In the genomic region with DNA sequence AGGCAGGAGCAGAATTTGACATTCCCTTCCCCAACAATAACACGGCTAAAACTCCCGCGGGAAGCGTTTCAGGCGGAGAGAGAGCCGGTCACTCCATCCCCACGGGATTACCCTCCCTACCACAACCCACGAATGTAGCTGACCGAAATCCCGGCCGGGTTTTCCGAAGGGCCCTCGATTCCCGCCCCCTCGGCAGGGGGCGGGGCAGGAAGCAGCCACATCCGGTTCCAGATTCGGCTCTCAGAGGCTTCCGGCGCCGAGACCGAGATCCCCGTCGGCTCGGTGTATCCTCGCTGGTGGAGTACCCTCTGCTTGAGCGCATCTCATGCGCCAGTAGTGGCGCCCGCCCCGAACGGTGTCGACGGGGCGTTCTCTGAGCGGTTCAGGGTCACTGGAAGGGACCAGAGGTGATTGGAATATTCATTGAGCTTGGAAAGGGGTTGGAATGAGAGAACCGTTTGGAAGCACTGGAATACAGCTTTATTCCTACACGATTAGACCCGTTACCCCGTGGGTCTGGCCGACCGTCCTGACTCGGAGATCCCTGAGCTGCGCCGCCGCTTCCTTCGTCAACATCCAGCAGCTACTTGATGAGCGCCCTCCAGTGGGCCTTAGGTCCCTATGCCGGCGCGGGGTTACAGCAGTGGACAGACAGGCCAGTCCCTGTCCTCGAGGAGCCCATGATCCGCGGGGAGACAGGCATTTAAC, we compare ENCODE assay signal across 1 cellular context.
TF ChIP-seq lines count a peak whose summit lies in the region.

No MANE protein-coding gene starts in this region.

TF ChIP-seq in K562, 482 proteins besides CTCF, POLR2A, EP300 and RAD21 (continued from another document):
- TF ChIP-seq, protein P1, sequence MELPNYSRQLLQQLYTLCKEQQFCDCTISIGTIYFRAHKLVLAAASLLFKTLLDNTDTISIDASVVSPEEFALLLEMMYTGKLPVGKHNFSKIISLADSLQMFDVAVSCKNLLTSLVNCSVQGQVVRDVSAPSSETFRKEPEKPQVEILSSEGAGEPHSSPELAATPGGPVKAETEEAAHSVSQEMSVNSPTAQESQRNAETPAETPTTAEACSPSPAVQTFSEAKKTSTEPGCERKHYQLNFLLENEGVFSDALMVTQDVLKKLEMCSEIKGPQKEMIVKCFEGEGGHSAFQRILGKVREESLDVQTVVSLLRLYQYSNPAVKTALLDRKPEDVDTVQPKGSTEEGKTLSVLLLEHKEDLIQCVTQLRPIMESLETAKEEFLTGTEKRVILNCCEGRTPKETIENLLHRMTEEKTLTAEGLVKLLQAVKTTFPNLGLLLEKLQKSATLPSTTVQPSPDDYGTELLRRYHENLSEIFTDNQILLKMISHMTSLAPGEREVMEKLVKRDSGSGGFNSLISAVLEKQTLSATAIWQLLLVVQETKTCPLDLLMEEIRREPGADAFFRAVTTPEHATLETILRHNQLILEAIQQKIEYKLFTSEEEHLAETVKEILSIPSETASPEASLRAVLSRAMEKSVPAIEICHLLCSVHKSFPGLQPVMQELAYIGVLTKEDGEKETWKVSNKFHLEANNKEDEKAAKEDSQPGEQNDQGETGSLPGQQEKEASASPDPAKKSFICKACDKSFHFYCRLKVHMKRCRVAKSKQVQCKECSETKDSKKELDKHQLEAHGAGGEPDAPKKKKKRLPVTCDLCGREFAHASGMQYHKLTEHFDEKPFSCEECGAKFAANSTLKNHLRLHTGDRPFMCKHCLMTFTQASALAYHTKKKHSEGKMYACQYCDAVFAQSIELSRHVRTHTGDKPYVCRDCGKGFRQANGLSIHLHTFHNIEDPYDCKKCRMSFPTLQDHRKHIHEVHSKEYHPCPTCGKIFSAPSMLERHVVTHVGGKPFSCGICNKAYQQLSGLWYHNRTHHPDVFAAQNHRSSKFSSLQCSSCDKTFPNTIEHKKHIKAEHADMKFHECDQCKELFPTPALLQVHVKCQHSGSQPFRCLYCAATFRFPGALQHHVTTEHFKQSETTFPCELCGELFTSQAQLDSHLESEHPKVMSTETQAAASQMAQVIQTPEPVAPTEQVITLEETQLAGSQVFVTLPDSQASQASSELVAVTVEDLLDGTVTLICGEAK (IDR thresholded peaks at IDR 0.05), result peak; percentile 90
- TF ChIP-seq, protein P1 (CRISPR knock-in tag; IDR thresholded peaks at IDR 0.05), result no peak
- peak; percentile 85 for TF ChIP-seq CBX1 (IDR thresholded peaks at IDR 0.05; ENCODE audit: low read depth)
- TF ChIP-seq DACH1 (IDR thresholded peaks at IDR 0.05; ENCODE audit: partially characterized antibody), result peak; percentile 16
- no peak for TF ChIP-seq BRF1 (IDR thresholded peaks at IDR 0.05; ENCODE audit: borderline replicate concordance, extremely low read depth, insufficient read length)
- TF ChIP-seq, protein P2, sequence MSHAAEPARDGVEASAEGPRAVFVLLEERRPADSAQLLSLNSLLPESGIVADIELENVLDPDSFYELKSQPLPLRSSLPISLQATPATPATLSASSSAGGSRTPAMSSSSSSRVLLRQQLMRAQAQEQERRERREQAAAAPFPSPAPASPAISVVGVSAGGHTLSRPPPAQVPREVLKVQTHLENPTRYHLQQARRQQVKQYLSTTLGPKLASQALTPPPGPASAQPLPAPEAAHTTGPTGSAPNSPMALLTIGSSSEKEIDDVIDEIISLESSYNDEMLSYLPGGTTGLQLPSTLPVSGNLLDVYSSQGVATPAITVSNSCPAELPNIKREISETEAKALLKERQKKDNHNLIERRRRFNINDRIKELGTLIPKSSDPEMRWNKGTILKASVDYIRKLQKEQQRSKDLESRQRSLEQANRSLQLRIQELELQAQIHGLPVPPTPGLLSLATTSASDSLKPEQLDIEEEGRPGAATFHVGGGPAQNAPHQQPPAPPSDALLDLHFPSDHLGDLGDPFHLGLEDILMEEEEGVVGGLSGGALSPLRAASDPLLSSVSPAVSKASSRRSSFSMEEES (CRISPR knock-in tag; IDR thresholded peaks at IDR 0.05), result no peak
- TF ChIP-seq ASH1L (IDR thresholded peaks at IDR 0.05; ENCODE audit: borderline replicate concordance, low read depth, partially characterized antibody), result no peak
- TF ChIP-seq TAF1 (IDR thresholded peaks at IDR 0.05; ENCODE audit: control insufficient read depth, extremely low read depth, insufficient read depth, low read length, severe bottlenecking), result peak; percentile 93
- TF ChIP-seq, protein P3, sequence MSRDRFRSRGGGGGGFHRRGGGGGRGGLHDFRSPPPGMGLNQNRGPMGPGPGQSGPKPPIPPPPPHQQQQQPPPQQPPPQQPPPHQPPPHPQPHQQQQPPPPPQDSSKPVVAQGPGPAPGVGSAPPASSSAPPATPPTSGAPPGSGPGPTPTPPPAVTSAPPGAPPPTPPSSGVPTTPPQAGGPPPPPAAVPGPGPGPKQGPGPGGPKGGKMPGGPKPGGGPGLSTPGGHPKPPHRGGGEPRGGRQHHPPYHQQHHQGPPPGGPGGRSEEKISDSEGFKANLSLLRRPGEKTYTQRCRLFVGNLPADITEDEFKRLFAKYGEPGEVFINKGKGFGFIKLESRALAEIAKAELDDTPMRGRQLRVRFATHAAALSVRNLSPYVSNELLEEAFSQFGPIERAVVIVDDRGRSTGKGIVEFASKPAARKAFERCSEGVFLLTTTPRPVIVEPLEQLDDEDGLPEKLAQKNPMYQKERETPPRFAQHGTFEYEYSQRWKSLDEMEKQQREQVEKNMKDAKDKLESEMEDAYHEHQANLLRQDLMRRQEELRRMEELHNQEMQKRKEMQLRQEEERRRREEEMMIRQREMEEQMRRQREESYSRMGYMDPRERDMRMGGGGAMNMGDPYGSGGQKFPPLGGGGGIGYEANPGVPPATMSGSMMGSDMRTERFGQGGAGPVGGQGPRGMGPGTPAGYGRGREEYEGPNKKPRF (IDR thresholded peaks at IDR 0.05; ENCODE audit: low read depth, low read length), result no peak
- TF ChIP-seq ZBED1 (IDR thresholded peaks at IDR 0.05), result peak; percentile 14; the same call in 1 of the 2 replicates
- TF ChIP-seq SOX6 (IDR thresholded peaks at IDR 0.05), result peak; percentile 69
- TF ChIP-seq, protein P4, sequence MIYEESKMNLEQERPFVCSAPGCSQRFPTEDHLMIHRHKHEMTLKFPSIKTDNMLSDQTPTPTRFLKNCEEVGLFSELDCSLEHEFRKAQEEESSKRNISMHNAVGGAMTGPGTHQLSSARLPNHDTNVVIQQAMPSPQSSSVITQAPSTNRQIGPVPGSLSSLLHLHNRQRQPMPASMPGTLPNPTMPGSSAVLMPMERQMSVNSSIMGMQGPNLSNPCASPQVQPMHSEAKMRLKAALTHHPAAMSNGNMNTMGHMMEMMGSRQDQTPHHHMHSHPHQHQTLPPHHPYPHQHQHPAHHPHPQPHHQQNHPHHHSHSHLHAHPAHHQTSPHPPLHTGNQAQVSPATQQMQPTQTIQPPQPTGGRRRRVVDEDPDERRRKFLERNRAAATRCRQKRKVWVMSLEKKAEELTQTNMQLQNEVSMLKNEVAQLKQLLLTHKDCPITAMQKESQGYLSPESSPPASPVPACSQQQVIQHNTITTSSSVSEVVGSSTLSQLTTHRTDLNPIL (CRISPR knock-in tag; IDR thresholded peaks at IDR 0.05), result no peak
- peak; percentile 94 for TF ChIP-seq GATAD2A (IDR thresholded peaks at IDR 0.05)
- TF ChIP-seq SMARCA4 (IDR thresholded peaks at IDR 0.05), result no peak; the same call in none of the 2 replicates
- 0 out of 2 replicates have a peak, but pooled peaks have one; percentile 54 for TF ChIP-seq ZNF655 (CRISPR knock-in tag; IDR thresholded peaks at IDR 0.05)
- TF ChIP-seq PHF21A (IDR thresholded peaks at IDR 0.05; ENCODE audit: borderline replicate concordance, low read depth), result 0 out of 2 replicates have a peak, but pooled peaks have one; percentile 1
- TF ChIP-seq, protein P5, sequence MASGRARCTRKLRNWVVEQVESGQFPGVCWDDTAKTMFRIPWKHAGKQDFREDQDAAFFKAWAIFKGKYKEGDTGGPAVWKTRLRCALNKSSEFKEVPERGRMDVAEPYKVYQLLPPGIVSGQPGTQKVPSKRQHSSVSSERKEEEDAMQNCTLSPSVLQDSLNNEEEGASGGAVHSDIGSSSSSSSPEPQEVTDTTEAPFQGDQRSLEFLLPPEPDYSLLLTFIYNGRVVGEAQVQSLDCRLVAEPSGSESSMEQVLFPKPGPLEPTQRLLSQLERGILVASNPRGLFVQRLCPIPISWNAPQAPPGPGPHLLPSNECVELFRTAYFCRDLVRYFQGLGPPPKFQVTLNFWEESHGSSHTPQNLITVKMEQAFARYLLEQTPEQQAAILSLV (tag; IDR thresholded peaks at IDR 0.05), result peak; percentile 3; the same call in 1 of the 2 replicates
- TF ChIP-seq, protein P6, sequence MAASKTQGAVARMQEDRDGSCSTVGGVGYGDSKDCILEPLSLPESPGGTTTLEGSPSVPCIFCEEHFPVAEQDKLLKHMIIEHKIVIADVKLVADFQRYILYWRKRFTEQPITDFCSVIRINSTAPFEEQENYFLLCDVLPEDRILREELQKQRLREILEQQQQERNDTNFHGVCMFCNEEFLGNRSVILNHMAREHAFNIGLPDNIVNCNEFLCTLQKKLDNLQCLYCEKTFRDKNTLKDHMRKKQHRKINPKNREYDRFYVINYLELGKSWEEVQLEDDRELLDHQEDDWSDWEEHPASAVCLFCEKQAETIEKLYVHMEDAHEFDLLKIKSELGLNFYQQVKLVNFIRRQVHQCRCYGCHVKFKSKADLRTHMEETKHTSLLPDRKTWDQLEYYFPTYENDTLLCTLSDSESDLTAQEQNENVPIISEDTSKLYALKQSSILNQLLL (CRISPR knock-in tag; IDR thresholded peaks at IDR 0.05; ENCODE audit: borderline replicate concordance), result no peak
- peak; percentile 39; the same call in 1 of the 2 replicates for TF ChIP-seq KLF6 (CRISPR knock-in tag; IDR thresholded peaks at IDR 0.05; ENCODE audit: borderline replicate concordance)
- TF ChIP-seq HIVEP1 (CRISPR knock-in tag; IDR thresholded peaks at IDR 0.05), result no peak
- TF ChIP-seq ZNF561 (CRISPR knock-in tag; conservative IDR thresholded peaks at IDR 0.05), result no peak
- TF ChIP-seq XRCC3 (IDR thresholded peaks at IDR 0.05), result no peak
- TF ChIP-seq NCOA6 (IDR thresholded peaks at IDR 0.05), result peak; percentile 90
- 0 out of 2 replicates have a peak, but pooled peaks have one; percentile 62 for TF ChIP-seq ZFPM2 (CRISPR knock-in tag; IDR thresholded peaks at IDR 0.05)
- TF ChIP-seq CXXC5 (CRISPR knock-in tag; IDR thresholded peaks at IDR 0.05), result peak; percentile 70
- peak; percentile 41 for TF ChIP-seq LEF1 (IDR thresholded peaks at IDR 0.05)
- peak; percentile 51 for TF ChIP-seq CREB1 (IDR thresholded peaks at IDR 0.05)
- peak; percentile 67 for TF ChIP-seq CREB1 (CRISPR knock-in tag; IDR thresholded peaks at IDR 0.05)
- TF ChIP-seq POLR2AphosphoS2 (IDR thresholded peaks at IDR 0.05; ENCODE audit: low read length), result peak; percentile 98
